ENCODE assay signal across 1 cellular context in the genomic region with DNA sequence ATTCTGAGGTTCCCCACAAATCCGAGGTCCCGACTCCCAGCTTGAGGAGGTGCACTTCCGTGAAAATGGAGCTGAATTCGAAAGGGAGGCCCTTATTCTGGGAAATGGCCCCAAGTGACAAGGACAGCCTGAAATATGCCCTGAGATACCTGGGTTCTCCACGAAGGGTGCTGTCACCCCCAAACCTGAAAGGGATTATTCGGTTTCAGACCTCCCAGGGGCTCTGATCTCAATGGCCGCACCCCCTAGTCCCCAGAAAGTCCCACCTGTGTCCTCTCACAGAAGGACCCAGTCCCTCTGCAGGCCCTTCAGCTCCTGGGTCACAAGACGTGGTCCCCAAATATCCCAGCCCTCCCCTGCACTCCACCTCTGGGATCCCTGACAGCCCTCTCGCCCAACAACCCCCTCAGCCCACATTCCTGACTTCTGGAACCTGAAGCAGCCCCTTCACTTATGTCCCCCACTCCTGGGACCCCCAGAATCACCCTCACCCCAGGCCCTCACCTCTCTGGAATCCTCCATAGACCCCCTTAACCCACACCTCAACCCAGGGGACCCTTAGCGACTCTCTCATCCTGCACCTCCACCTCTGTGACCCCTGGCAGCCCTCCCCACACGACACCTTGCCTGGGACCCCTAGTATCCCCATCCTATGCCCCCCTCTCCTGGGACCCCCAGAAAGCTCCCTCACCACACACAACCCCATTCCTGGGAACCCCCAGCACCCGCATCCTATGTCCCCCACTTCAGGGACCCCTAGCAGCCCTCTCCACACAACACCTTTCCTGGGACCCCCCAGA.
TF ChIP-seq lines count a peak whose summit lies in the region.

No MANE protein-coding gene starts in this region.

TF ChIP-seq in HCT116, 20 proteins besides CTCF, POLR2A, EP300 and RAD21 (continued from another document):
- TF ChIP-seq, protein P1, sequence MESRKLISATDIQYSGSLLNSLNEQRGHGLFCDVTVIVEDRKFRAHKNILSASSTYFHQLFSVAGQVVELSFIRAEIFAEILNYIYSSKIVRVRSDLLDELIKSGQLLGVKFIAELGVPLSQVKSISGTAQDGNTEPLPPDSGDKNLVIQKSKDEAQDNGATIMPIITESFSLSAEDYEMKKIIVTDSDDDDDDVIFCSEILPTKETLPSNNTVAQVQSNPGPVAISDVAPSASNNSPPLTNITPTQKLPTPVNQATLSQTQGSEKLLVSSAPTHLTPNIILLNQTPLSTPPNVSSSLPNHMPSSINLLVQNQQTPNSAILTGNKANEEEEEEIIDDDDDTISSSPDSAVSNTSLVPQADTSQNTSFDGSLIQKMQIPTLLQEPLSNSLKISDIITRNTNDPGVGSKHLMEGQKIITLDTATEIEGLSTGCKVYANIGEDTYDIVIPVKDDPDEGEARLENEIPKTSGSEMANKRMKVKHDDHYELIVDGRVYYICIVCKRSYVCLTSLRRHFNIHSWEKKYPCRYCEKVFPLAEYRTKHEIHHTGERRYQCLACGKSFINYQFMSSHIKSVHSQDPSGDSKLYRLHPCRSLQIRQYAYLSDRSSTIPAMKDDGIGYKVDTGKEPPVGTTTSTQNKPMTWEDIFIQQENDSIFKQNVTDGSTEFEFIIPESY (IDR thresholded peaks at IDR 0.05; ENCODE audit: extremely low read depth, insufficient replicate concordance, low read length): no peak
- TF ChIP-seq SP1 (IDR thresholded peaks at IDR 0.05; ENCODE audit: low read depth): no peak
